ENCODE assay signal across 11 cellular contexts in genomic region chr7:87474046-87474445, GRCh38. TPM values are rescaled to one million over a fixed set of nuclear protein-coding genes. Genes with fewer than 3 reads are reported as not detected.
DNase-seq lines count a peak whose midpoint lies in the region; ATAC-seq and TF ChIP-seq lines count a peak whose summit lies in the region.
"Had no signal": no experiment of that assay in that cellular context is flagged by ENCODE, and none has a peak within 500 bp of the region (broad histone marks: within the 10 kb centered on the region; RNA-seq: fewer than 3 reads in every experiment).

No MANE protein-coding gene starts in this region.

- peak overlapping the region; percentile 57 to 60 for H3K4me3 ChIP-seq in tibial artery

- no peak overlapping the region for H3K27ac Mint-ChIP-seq in MCF 10A (ENCODE audit: low read depth, unreplicated experiment)
- H3K27ac Mint-ChIP-seq: endodermal cell had no signal

- H3K4me1 ChIP-seq in tibial artery, result peaks cover 0 to 27% (median 18%) of the 10 kb centered on the region in 4 donors

- H3K4me3 Mint-ChIP-seq in MCF 10A (ENCODE audit: unreplicated experiment), result no peak overlapping the region

- no peaks in the 10 kb centered on the region for H3K9me3 ChIP-seq in tibial artery

- no peaks in the 10 kb centered on the region for H3K4me1 Mint-ChIP-seq in MCF 10A (ENCODE audit: insufficient read depth, unreplicated experiment)

- ATAC-seq in HG03565 (IDR thresholded peaks at IDR 0.05; ENCODE audit: unreplicated experiment) (peak; percentile 0), Right ventricle myocardium superior (ENCODE audit: poor library complexity) (peak; percentile 86)

- no peaks in the 10 kb centered on the region for H3K9me3 Mint-ChIP-seq in MCF 10A (ENCODE audit: unreplicated experiment)

- no peaks in the 10 kb centered on the region for H3K36me3 ChIP-seq in tibial artery

- peaks cover 25% of the 10 kb centered on the region for H3K27me3 Mint-ChIP-seq in MCF 10A (ENCODE audit: insufficient read depth, unreplicated experiment)

- intact Hi-C loops in Right ventricle myocardium superior (cut with DNase I) (no loop called here), tibial artery (cut with DNase I; ENCODE audit: low total_unique reads) (no loop called here), MCF 10A (cut with micrococcal nuclease) (no loop called here), posterior cingulate gyrus (cut with DNase I) (no loop called here)

- peaks cover 0 to 13% of the 10 kb centered on the region in 2 donors for H3K27me3 ChIP-seq in tibial artery

- no peak for TF ChIP-seq CTCF in tibial artery (IDR thresholded peaks at IDR 0.05)
- TF ChIP-seq CTCF in MCF 10A (IDR thresholded peaks at IDR 0.05; ENCODE audit: unreplicated experiment), result no peak

- no TSS peak for BruUV-seq in MCF 10A (replicated peaks; lab: Mats Ljungman, UMichigan)

- peak; percentile 8 for DNase-seq in SIG-M5 treated with dmso at 0.1 percent for 504 hours (lab: John Stamatoyannopoulos, UW; ENCODE audit: unreplicated experiment)
- DNase-seq in SIG-M5 (lab: John Stamatoyannopoulos, UW), result no peak
- no peak for DNase-seq in Right ventricle myocardium superior
- DNase-seq in tibial artery, result no peak
- no peak for DNase-seq in mucosa of gallbladder (ENCODE audit: low spot score)
- no peak for DNase-seq in MCF 10A (ENCODE audit: unreplicated experiment)
- no peak for DNase-seq in posterior cingulate gyrus
- DNase-seq: 8988T, endodermal cell, NCI-H187 treated with DMSO at 0.1 percent for 48 hours had no signal

- H3K27ac ChIP-seq in tibial artery, result peak overlapping the region in 1 of 2 donors; percentile 18

- H3K36me3 Mint-ChIP-seq in MCF 10A (ENCODE audit: insufficient read depth, unreplicated experiment), result no peaks in the 10 kb centered on the region

- POLR2A ChIA-PET in MCF 10A (lab: Yijun Ruan, JAX), result no interaction called here

- CTCF ChIA-PET in MCF 10A (lab: Yijun Ruan, JAX), result no interaction called here

RNA-seq across cellular contexts. Expression of gene ABCB4, which starts 1.4 kb away (rescaled TPM):
- total RNA-seq in Right ventricle myocardium superior, result 5.0 TPM
- total RNA-seq in mucosa of gallbladder, result 2.0 TPM
- total RNA-seq in MCF 10A (2022), result not detected in 2 replicates
